1 cellular context compared by ENCODE assay signal in genomic region chr10:70458329-70459060, GRCh38.
A peak's percentile ranks its signal among the peaks of the same experiment; 100 is the strongest.
TF ChIP-seq lines count a peak whose summit lies in the region.

No MANE protein-coding gene starts in this region.

TF ChIP-seq in GM23338, 12 proteins besides CTCF, POLR2A, EP300 and RAD21 (continued from another document):
- TF ChIP-seq ETS1 (IDR thresholded peaks at IDR 0.05), result no peak
- no peak for TF ChIP-seq EZH2phosphoT487 (IDR thresholded peaks at IDR 0.05; ENCODE audit: unreplicated experiment)
- peak; percentile 6 for TF ChIP-seq EZH2 (IDR thresholded peaks at IDR 0.05; ENCODE audit: low read depth, unreplicated experiment)
- no peak for TF ChIP-seq NANOG (IDR thresholded peaks at IDR 0.05; ENCODE audit: borderline replicate concordance)
- no peak for TF ChIP-seq ZNF331 (CRISPR knock-in tag; IDR thresholded peaks at IDR 0.05; ENCODE audit: low read depth)
- TF ChIP-seq ZNF462 (CRISPR knock-in tag; IDR thresholded peaks at IDR 0.05), result no peak
